In genomic region chr18:66440433-66440832, GRCh38 we compare ENCODE assay signal across 1 cellular context.
TF ChIP-seq lines count a peak whose summit lies in the region.

No MANE protein-coding gene starts in this region.

TF ChIP-seq in H1, 55 proteins besides CTCF, POLR2A, EP300 and RAD21 (continued from another document):
- no peak for TF ChIP-seq YY1 (IDR thresholded peaks at IDR 0.05; ENCODE audit: low read depth, low read length)
- TF ChIP-seq HDAC6 (IDR thresholded peaks at IDR 0.05; ENCODE audit: low read depth, low read length) = no peak
- no peak for TF ChIP-seq POLR2AphosphoS5 (IDR thresholded peaks at IDR 0.05; ENCODE audit: low read depth, low read length)
- TF ChIP-seq GTF2F1 (IDR thresholded peaks at IDR 0.05; ENCODE audit: borderline replicate concordance, low read depth, low read length) = no peak
- TF ChIP-seq CEBPB (IDR thresholded peaks at IDR 0.05; ENCODE audit: low read depth, low read length) = no peak
- TF ChIP-seq ATF3 (IDR thresholded peaks at IDR 0.05; ENCODE audit: insufficient read depth, low read depth, low read length) = no peak
- TF ChIP-seq TEAD4 (IDR thresholded peaks at IDR 0.05; ENCODE audit: low read depth, low read length) = no peak
- no peak for TF ChIP-seq KDM1A (IDR thresholded peaks at IDR 0.05; ENCODE audit: borderline replicate concordance, low read length)
- TF ChIP-seq RFX5 (IDR thresholded peaks at IDR 0.05; ENCODE audit: borderline replicate concordance, low read depth, low read length) = no peak
- no peak for TF ChIP-seq SIX5 (IDR thresholded peaks at IDR 0.05; ENCODE audit: low read depth, low read length)
